10 cellular contexts compared by ENCODE assay signal in the genomic region with DNA sequence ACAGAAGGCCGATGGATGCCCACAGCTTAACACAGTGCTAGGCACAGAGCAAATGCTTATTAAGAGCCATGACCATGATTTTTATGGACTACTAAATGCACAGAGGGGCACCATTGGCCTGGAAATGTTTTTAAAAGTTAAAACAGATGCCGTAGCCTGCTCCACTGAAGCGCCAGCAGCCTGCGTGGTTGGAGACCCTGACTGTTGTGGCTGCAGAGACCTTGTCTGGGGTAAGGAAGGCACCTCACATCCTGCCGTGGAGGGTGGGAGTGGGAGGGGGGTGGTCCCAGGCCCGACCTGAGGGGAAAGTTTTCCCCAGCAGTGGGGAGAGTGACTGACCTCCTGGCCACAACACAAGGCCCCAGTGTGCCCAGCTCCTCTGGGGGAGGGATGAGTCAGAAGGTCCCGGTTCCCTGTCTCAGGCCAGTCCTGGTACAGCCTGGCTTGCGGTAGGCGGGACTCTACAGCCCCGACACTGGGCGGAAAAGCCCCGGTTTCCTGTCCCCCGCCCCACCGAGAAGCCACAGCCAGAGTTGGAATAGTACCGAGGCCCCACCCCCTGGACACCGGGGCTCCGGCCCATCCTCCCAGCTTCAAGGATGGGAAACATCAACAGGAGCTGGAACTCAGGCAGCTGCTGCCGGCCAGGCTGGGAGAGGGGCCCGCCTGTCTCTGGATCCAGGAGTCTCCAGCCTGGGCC. TPM values are rescaled to one million over a fixed set of nuclear protein-coding genes. Genes with fewer than 3 reads are reported as not detected.
A peak's percentile ranks its signal among the peaks of the same experiment; 100 is the strongest.
DNase-seq lines count a peak whose midpoint lies in the region; ATAC-seq and TF ChIP-seq lines count a peak whose summit lies in the region.
"Had no signal": no experiment of that assay in that cellular context is flagged by ENCODE, and none has a peak within 500 bp of the region (broad histone marks: within the 10 kb centered on the region; RNA-seq: fewer than 3 reads in every experiment).

No MANE protein-coding gene starts in this region.

- intact Hi-C loops in dorsolateral prefrontal cortex (cut with DNase I) (loop anchor here (5.0 to 10.0 kb wide), 4 partner anchors 114 to 291 kb away; no protein-coding TSS in a partner anchor), vagina (cut with DNase I) (loop anchor here (10.0 kb wide), 1 partner anchor 294 kb away; no protein-coding TSS in a partner anchor)

- peaks cover 0 to 5% (median 0%) of the 10 kb centered on the region in 45 donors for H3K27me3 ChIP-seq in dorsolateral prefrontal cortex
- H3K27me3 ChIP-seq in vagina: no peaks in the 10 kb centered on the region

- peak; percentile 58 for DNase-seq in activated effector memory CD4-positive, alpha-beta T cell treated with anti-CD3 and anti-CD28 coated beads, Interleukin-2, amount 50 U/mL, for 16 hours
- no peak for DNase-seq in activated effector memory CD4-positive, alpha-beta T cell treated with Interleukin-2 at 50 U/mL for 16 hours
- DNase-seq in dorsolateral prefrontal cortex: peak in 9 of 10 donors; percentile 52 to 91 (median 74)
- peak; percentile 73 for DNase-seq in medulla oblongata (ENCODE audit: extremely low spot score)
- DNase-seq in vagina (ENCODE audit: extremely low spot score in 2 of 2): no peak
- DNase-seq in NCI-H1417 (lab: John Stamatoyannopoulos, UW): no peak
- DNase-seq: CD4-positive, CD25-positive, alpha-beta regulatory T cell had no signal

- ATAC-seq in HG02798 (IDR thresholded peaks at IDR 0.05; ENCODE audit: poor library complexity, unreplicated experiment): no peak
- ATAC-seq in HG02981 (IDR thresholded peaks at IDR 0.05; ENCODE audit: unreplicated experiment): no peak

- H3K4me3 ChIP-seq in dorsolateral prefrontal cortex: peak overlapping the region in 36 of 59 donors; percentile 0 to 83 (median 20)
- no peak overlapping the region for H3K4me3 ChIP-seq in vagina

- H3K27ac ChIP-seq in dorsolateral prefrontal cortex (peak overlapping the region; percentile 10 to 94 (median 80)), vagina (peak overlapping the region; percentile 21)
- H3K27ac ChIP-seq: epithelial cell of prostate had no signal

- no peaks in the 10 kb centered on the region for H3K9me3 ChIP-seq in vagina

- peaks cover 24% of the 10 kb centered on the region for H3K4me1 ChIP-seq in vagina

- TF ChIP-seq CTCF in dorsolateral prefrontal cortex (IDR thresholded peaks at IDR 0.05 in 54 of 56, conservative IDR thresholded peaks at IDR 0.05 in 2 of 56; ENCODE audit: low read depth in 1 of 56, partially characterized antibody in 56 of 56): peak in 8 of 56 donors; percentile 12 to 39 (median 18)
- no peak for TF ChIP-seq CTCF in vagina (IDR thresholded peaks at IDR 0.05)

- TF ChIP-seq POLR2A in vagina (IDR thresholded peaks at IDR 0.05): no peak

- H3K36me3 ChIP-seq in vagina: no peaks in the 10 kb centered on the region

RNA-seq across cellular contexts. Expression of gene CHST1, which starts 7.0 kb away (rescaled TPM):
- total RNA-seq in dorsolateral prefrontal cortex: 100 to 1,000 TPM in 61 of 120 experiments, 10 to 100 TPM in 59; 51.7 to 159 (median 100) TPM
- 2.0 TPM for total RNA-seq in vagina

Comparison
In these comparisons a context has a peak if more than half of its experiments do, and no peak if none do; other contexts are left out.
1. DNase-seq: peak in activated effector memory CD4-positive, alpha-beta T cell treated with anti-CD3 and anti-CD28 coated beads, Interleukin-2, amount 50 U/mL, for 16 hours (single experiment), dorsolateral prefrontal cortex (9 of 10) and medulla oblongata (single experiment); none in activated effector memory CD4-positive, alpha-beta T cell treated with Interleukin-2 at 50 U/mL for 16 hours (single experiment), vagina (0 of 2) and NCI-H1417 (0 of 3).
2. H3K4me3 ChIP-seq: peak in dorsolateral prefrontal cortex (36 of 59); none in vagina (0 of 2).
3. RNA of gene CHST1, which starts 7.0 kb away (total RNA-seq): 51.7 to 159 TPM in dorsolateral prefrontal cortex; 2.0 TPM in vagina (single experiment); every median in the first group is over 10 times any median in the second.